23 cellular contexts compared by ENCODE assay signal in genomic region chr14:41668346-41668745, GRCh38.
DNase-seq lines count a peak whose midpoint lies in the region; ATAC-seq and TF ChIP-seq lines count a peak whose summit lies in the region.
"Had no signal": no experiment of that assay in that cellular context is flagged by ENCODE, and none has a peak within 500 bp of the region (broad histone marks: within the 10 kb centered on the region; RNA-seq: fewer than 3 reads in every experiment).

No MANE protein-coding gene starts in this region.

- no peak overlapping the region for H3K9ac ChIP-seq in adipocyte (ENCODE audit: low read length)
- no peak overlapping the region for H3K9ac ChIP-seq in neuronal stem cell (ENCODE audit: low read depth, low read length, poor library complexity)

- ATAC-seq in activated CD8-positive, alpha-beta memory T cell treated with anti-CD3 and anti-CD28 coated beads, Interleukin-2, amount 10 ng/mL, durations not matched to agents 7 days and 5 days: no peak
- ATAC-seq: activated T-helper 17 cell treated with anti-CD3 and anti-CD28 coated beads, Interleukin-2, amount 50 U/mL, for 72 hours; foreskin keratinocyte; SK-N-SH treated with all-trans-retinoic acid at 6 μM for 48 hours had no signal

- H3K4me3 Mint-ChIP-seq in activated CD8-positive, alpha-beta memory T cell treated with anti-CD3 and anti-CD28 coated beads, Interleukin-2, amount 10 ng/mL, durations not matched to agents 7 days and 5 days: no peak overlapping the region
- no peak overlapping the region for H3K4me3 Mint-ChIP-seq in nephron progenitor cell
- H3K4me3 Mint-ChIP-seq: activated CD4-positive, alpha-beta T cell treated with anti-CD3 and anti-CD28 coated beads, Interleukin-2, amount 10 ng/mL, durations not matched to agents 7 days and 5 days; activated T-helper 17 cell treated with anti-CD3 and anti-CD28 coated beads, Interleukin-2, amount 50 U/mL, for 72 hours; CD4-positive, CD25-positive, alpha-beta regulatory T cell had no signal

- no CpG with 5 or more reads among the region's 1 CpG for WGBS in neuronal stem cell (ENCODE audit: extremely low coverage in 2 of 2, insufficient read length in 2 of 2, insufficient replicate concordance in 1 of 2), 2 donors

- H3K9me3 ChIP-seq in adipocyte (ENCODE audit: control insufficient read depth, low read length): no peaks in the 10 kb centered on the region
- H3K9me3 ChIP-seq in neuronal stem cell (replicated peaks in 1 of 2; ENCODE audit: control insufficient read depth in 2 of 2, insufficient read depth in 1 of 2, low read depth in 1 of 2, low read length in 2 of 2): no peaks in the 10 kb centered on the region
- H3K9me3 ChIP-seq: neutrophil, thoracic aorta had no signal

- no peak overlapping the region for H3K27ac Mint-ChIP-seq in activated CD8-positive, alpha-beta memory T cell treated with anti-CD3 and anti-CD28 coated beads, Interleukin-2, amount 10 ng/mL, durations not matched to agents 7 days and 5 days
- H3K27ac Mint-ChIP-seq in nephron progenitor cell: no peak overlapping the region
- H3K27ac Mint-ChIP-seq: activated CD4-positive, alpha-beta T cell treated with anti-CD3 and anti-CD28 coated beads, Interleukin-2, amount 10 ng/mL, durations not matched to agents 7 days and 5 days; activated T-helper 17 cell treated with anti-CD3 and anti-CD28 coated beads, Interleukin-2, amount 50 U/mL, for 72 hours; CD4-positive, CD25-positive, alpha-beta regulatory T cell had no signal

- H3K36me3 Mint-ChIP-seq in activated CD8-positive, alpha-beta memory T cell treated with anti-CD3 and anti-CD28 coated beads, Interleukin-2, amount 10 ng/mL, durations not matched to agents 7 days and 5 days: no peaks in the 10 kb centered on the region
- H3K36me3 Mint-ChIP-seq in nephron progenitor cell (ENCODE audit: low read depth): no peaks in the 10 kb centered on the region
- H3K36me3 Mint-ChIP-seq: CD4-positive, CD25-positive, alpha-beta regulatory T cell had no signal

- in situ Hi-C loops in KBM-7 (cut with MboI; ENCODE audit: low pct_unique_long_range_greater_than_20kb, low sequenced_read_pairs): no loop called here

- peak; percentile 5 for DNase-seq in AG09309 (ENCODE audit: low read depth)
- peak; percentile 89 for DNase-seq in NCI-H1694 (lab: John Stamatoyannopoulos, UW)
- peak; percentile 31 for DNase-seq in adipocyte (ENCODE audit: low read depth)
- DNase-seq in fibroblast of the conjunctiva (ENCODE audit: low read depth): peak; percentile 10
- no peak for DNase-seq in neuronal stem cell (ENCODE audit: low spot score)
- DNase-seq in KBM-7: no peak
- DNase-seq in activated CD8-positive, alpha-beta memory T cell treated with anti-CD3 and anti-CD28 coated beads, Interleukin-2, amount 10 ng/mL, durations not matched to agents 7 days and 5 days: no peak
- DNase-seq in nephron progenitor cell: no peak
- DNase-seq: activated CD4-positive, alpha-beta T cell treated with anti-CD3 and anti-CD28 coated beads, Interleukin-2, amount 10 ng/mL, durations not matched to agents 7 days and 5 days; CD4-positive, CD25-positive, alpha-beta regulatory T cell; cortex of kidney; DMS153; foreskin keratinocyte; NCI-H1930; small intestine; stimulated activated CD4-positive, alpha-beta T cell treated with anti-CD3 and anti-CD28 coated beads, Interleukin-2, amount 100 ng/mL, for 48 hours; stimulated activated naive CD4-positive, alpha-beta T cell; WERI-Rb-1 had no signal

- H2AFZ ChIP-seq in neuronal stem cell (ENCODE audit: low read length): no peak overlapping the region

- H2BK15ac ChIP-seq in neuronal stem cell (ENCODE audit: low read length): no peak overlapping the region

- no peaks in the 10 kb centered on the region for H3K27me3 Mint-ChIP-seq in activated CD8-positive, alpha-beta memory T cell treated with anti-CD3 and anti-CD28 coated beads, Interleukin-2, amount 10 ng/mL, durations not matched to agents 7 days and 5 days
- H3K27me3 Mint-ChIP-seq in nephron progenitor cell (ENCODE audit: low read depth, poor library complexity): no peaks in the 10 kb centered on the region
- H3K27me3 Mint-ChIP-seq: activated CD4-positive, alpha-beta T cell treated with anti-CD3 and anti-CD28 coated beads, Interleukin-2, amount 10 ng/mL, durations not matched to agents 7 days and 5 days; activated T-helper 17 cell treated with anti-CD3 and anti-CD28 coated beads, Interleukin-2, amount 50 U/mL, for 72 hours; CD4-positive, CD25-positive, alpha-beta regulatory T cell had no signal

- H2AK5ac ChIP-seq in neuronal stem cell (ENCODE audit: low read depth, low read length): no peak overlapping the region

- no peaks in the 10 kb centered on the region for H3K9me3 Mint-ChIP-seq in activated CD8-positive, alpha-beta memory T cell treated with anti-CD3 and anti-CD28 coated beads, Interleukin-2, amount 10 ng/mL, durations not matched to agents 7 days and 5 days (ENCODE audit: low read depth)
- H3K9me3 Mint-ChIP-seq in nephron progenitor cell: peaks cover 4% of the 10 kb centered on the region
- H3K9me3 Mint-ChIP-seq: activated CD4-positive, alpha-beta T cell treated with anti-CD3 and anti-CD28 coated beads, Interleukin-2, amount 10 ng/mL, durations not matched to agents 7 days and 5 days; activated T-helper 17 cell treated with anti-CD3 and anti-CD28 coated beads, Interleukin-2, amount 50 U/mL, for 72 hours had no signal

- no peak overlapping the region for H4K91ac ChIP-seq in neuronal stem cell (ENCODE audit: low read depth, low read length, poor library complexity)

- H3K79me1 ChIP-seq in neuronal stem cell (ENCODE audit: low read depth, low read length): no peaks in the 10 kb centered on the region

- TF ChIP-seq CTCF in AG09309 (IDR thresholded peaks at IDR 0.05; ENCODE audit: control insufficient read depth, insufficient read depth, low read depth, low read length, missing control alignments) (no peak), nephron progenitor cell (IDR thresholded peaks at IDR 0.05) (no peak)

- H2BK120ac ChIP-seq in neuronal stem cell (ENCODE audit: low read depth, low read length): no peak overlapping the region

- no peak overlapping the region for H2BK5ac ChIP-seq in neuronal stem cell (ENCODE audit: low read length)

- H3K4ac ChIP-seq in neuronal stem cell (ENCODE audit: low read length): no peak overlapping the region

- H3K4me3 ChIP-seq in AG09309 (ENCODE audit: control insufficient read depth, low read depth, low read length): no peak overlapping the region
- H3K4me3 ChIP-seq in adipocyte (ENCODE audit: low read length): no peak overlapping the region
- no peak overlapping the region for H3K4me3 ChIP-seq in neuronal stem cell (ENCODE audit: low read length in 2 of 2)
- H3K4me3 ChIP-seq: lung, thoracic aorta had no signal

- no peak overlapping the region for H3K18ac ChIP-seq in neuronal stem cell (ENCODE audit: low read length)

- no peak overlapping the region for H3K14ac ChIP-seq in neuronal stem cell (ENCODE audit: low read length)

- no peak overlapping the region for H4K8ac ChIP-seq in neuronal stem cell (ENCODE audit: low read depth, low read length)

- CTCF ChIA-PET in activated CD8-positive, alpha-beta memory T cell treated with anti-CD3 and anti-CD28 coated beads, Interleukin-2, amount 10 ng/mL, durations not matched to agents 7 days and 5 days (lab: Charles Lee): no interaction called here

- H3K36me3 ChIP-seq in adipocyte (ENCODE audit: control insufficient read depth, insufficient read depth, low read length, severe bottlenecking): no peaks in the 10 kb centered on the region
- no peaks in the 10 kb centered on the region for H3K36me3 ChIP-seq in neuronal stem cell (replicated peaks in 1 of 2; ENCODE audit: control insufficient read depth in 2 of 2, insufficient read depth in 2 of 2, low read length in 2 of 2)
- H3K36me3 ChIP-seq: neutrophil, thoracic aorta, WERI-Rb-1 had no signal

- H3K4me1 ChIP-seq in adipocyte (ENCODE audit: control insufficient read depth, insufficient read depth, low read length) (peaks cover 7% of the 10 kb centered on the region), neuronal stem cell (ENCODE audit: control insufficient read depth in 2 of 2, insufficient read depth in 1 of 2, low read depth in 1 of 2, low read length in 2 of 2) (no peaks in the 10 kb centered on the region)
- H3K4me1 ChIP-seq: foreskin keratinocyte had no signal

- no peak overlapping the region for H3K4me2 ChIP-seq in neuronal stem cell (ENCODE audit: insufficient read depth, low read length, poor library complexity, severe bottlenecking)

- H3K27me3 ChIP-seq in adipocyte (replicated peaks; ENCODE audit: control insufficient read depth, insufficient read depth, low read length) (no peaks in the 10 kb centered on the region), neuronal stem cell (ENCODE audit: control insufficient read depth in 3 of 3, insufficient read depth in 3 of 3, low read depth in 1 of 3, low read length in 3 of 3) (no peaks in the 10 kb centered on the region)
- H3K27me3 ChIP-seq: foreskin keratinocyte, neutrophil had no signal

- H3K23ac ChIP-seq in neuronal stem cell (ENCODE audit: low read depth, low read length, poor library complexity): no peak overlapping the region

- H3K27ac ChIP-seq in neuronal stem cell (replicated peaks; ENCODE audit: low read length): no peak overlapping the region
- H3K27ac ChIP-seq: foreskin keratinocyte, neutrophil, thoracic aorta, WERI-Rb-1 had no signal

- H3K4me1 Mint-ChIP-seq in activated CD8-positive, alpha-beta memory T cell treated with anti-CD3 and anti-CD28 coated beads, Interleukin-2, amount 10 ng/mL, durations not matched to agents 7 days and 5 days: no peaks in the 10 kb centered on the region
- H3K4me1 Mint-ChIP-seq in nephron progenitor cell: no peaks in the 10 kb centered on the region
- H3K4me1 Mint-ChIP-seq: activated CD4-positive, alpha-beta T cell treated with anti-CD3 and anti-CD28 coated beads, Interleukin-2, amount 10 ng/mL, durations not matched to agents 7 days and 5 days; activated T-helper 17 cell treated with anti-CD3 and anti-CD28 coated beads, Interleukin-2, amount 50 U/mL, for 72 hours; CD4-positive, CD25-positive, alpha-beta regulatory T cell had no signal

- no peak overlapping the region for H2BK12ac ChIP-seq in neuronal stem cell (ENCODE audit: low read length)

Comparison
In these comparisons a context has a peak if more than half of its experiments do, and no peak if none do; other contexts are left out.
1. DNase-seq: peak in AG09309 (single experiment), NCI-H1694 (single experiment), adipocyte (single experiment) and fibroblast of the conjunctiva (single experiment); none in neuronal stem cell (single experiment), KBM-7 (single experiment), activated CD8-positive, alpha-beta memory T cell treated with anti-CD3 and anti-CD28 coated beads, Interleukin-2, amount 10 ng/mL, durations not matched to agents 7 days and 5 days (single experiment) and nephron progenitor cell (single experiment).